In genomic region chr5:54088081-54088480, GRCh38 we compare ENCODE assay signal across 25 cellular contexts.
DNase-seq lines count a peak whose midpoint lies in the region; FAIRE-seq and TF ChIP-seq lines count a peak whose summit lies in the region.
"Had no signal": no experiment of that assay in that cellular context is flagged by ENCODE, and none has a peak within 500 bp of the region (broad histone marks: within the 10 kb centered on the region; RNA-seq: fewer than 3 reads in every experiment).

No MANE protein-coding gene starts in this region.

- H4K20me1 ChIP-seq in endothelial cell of umbilical vein (replicated peaks; ENCODE audit: control insufficient read depth, extremely low read depth, insufficient read depth, low read length) (no peaks in the 10 kb centered on the region), osteoblast (ENCODE audit: insufficient read depth, low read length) (no peaks in the 10 kb centered on the region)

- no peak overlapping the region for H3K4me3 ChIP-seq in endothelial cell of umbilical vein (replicated peaks in 1 of 3; ENCODE audit: insufficient read depth in 1 of 3, low read depth in 1 of 3, low read length in 3 of 3)
- H3K4me3 ChIP-seq in osteoblast (ENCODE audit: insufficient read depth, low read length) = peak overlapping the region; percentile 4
- H3K4me3 ChIP-seq: HAP-1, K562, lower lobe of right lung, thoracic aorta, vagina had no signal

- no peak overlapping the region for H3K9ac ChIP-seq in endothelial cell of umbilical vein (replicated peaks; ENCODE audit: extremely low read depth, insufficient read depth, low read length)

- H3K36me3 ChIP-seq in endothelial cell of umbilical vein (ENCODE audit: control insufficient read depth in 2 of 2, extremely low read depth in 1 of 2, insufficient read depth in 2 of 2, low read length in 2 of 2) = no peaks in the 10 kb centered on the region
- no peaks in the 10 kb centered on the region for H3K36me3 ChIP-seq in osteoblast (ENCODE audit: insufficient read depth, low read length)
- H3K36me3 ChIP-seq: HAP-1, lower lobe of right lung, MG63, thoracic aorta, vagina had no signal

- H3K4me2 ChIP-seq in endothelial cell of umbilical vein (ENCODE audit: insufficient read depth, low read length) (no peak overlapping the region), osteoblast (ENCODE audit: insufficient read depth, low read length) (peak overlapping the region; percentile 67)

- peak overlapping the region; percentile 65 for H3K27ac ChIP-seq in endothelial cell of umbilical vein (ENCODE audit: insufficient read depth, low read depth, low read length)
- peak overlapping the region; percentile 85 for H3K27ac ChIP-seq in osteoblast (ENCODE audit: low read depth, low read length)
- H3K27ac ChIP-seq: lower lobe of right lung, thoracic aorta, vagina had no signal

- POLR2A ChIA-PET in endothelial cell of umbilical vein (lab: Charles Lee) = no interaction called here

- H3K4me1 ChIP-seq in endothelial cell of umbilical vein (ENCODE audit: control insufficient read depth, extremely low read depth, insufficient read depth, low read length) (peaks cover 22% of the 10 kb centered on the region), osteoblast (ENCODE audit: insufficient read depth, low read length) (peaks cover 39% of the 10 kb centered on the region)
- H3K4me1 ChIP-seq: lower lobe of right lung, vagina had no signal

- no peaks in the 10 kb centered on the region for H3K9me3 ChIP-seq in endothelial cell of umbilical vein (replicated peaks; ENCODE audit: control insufficient read depth, insufficient read depth, low read length)
- no peaks in the 10 kb centered on the region for H3K9me3 ChIP-seq in osteoblast (ENCODE audit: low read depth, low read length)
- H3K9me3 ChIP-seq: HAP-1, lower lobe of right lung, MG63, thoracic aorta, vagina had no signal

- DNase-seq in GM03348 (ENCODE audit: low spot score) = peak; percentile 3
- DNase-seq in M059J (ENCODE audit: low read depth) = peak; percentile 29
- peak; percentile 28 for DNase-seq in endothelial cell of umbilical vein (ENCODE audit: low read depth, low spot score)
- DNase-seq in osteoblast (ENCODE audit: insufficient read length, low spot score, missing footprints) = no peak
- DNase-seq in GDM1 (lab: John Stamatoyannopoulos, UW) = no peak
- DNase-seq in SK-N-DZ (ENCODE audit: low spot score) = no peak
- DNase-seq in NCI-H774 (lab: John Stamatoyannopoulos, UW) = no peak
- no peak for DNase-seq in activated CD8-positive, alpha-beta memory T cell treated with anti-CD3 and anti-CD28 coated beads, Interleukin-2, amount 50 U/mL, for 48 hours
- DNase-seq: activated CD4-positive, alpha-beta T cell treated with anti-CD3 and anti-CD28 coated beads for 4 hours; activated CD8-positive, alpha-beta memory T cell treated with anti-CD3 and anti-CD28 coated beads for 24 hours; activated effector memory CD4-positive, alpha-beta T cell treated with anti-CD3 and anti-CD28 coated beads, Interleukin-2, amount 50 U/mL, for 16 hours; activated naive CD8-positive, alpha-beta T cell treated with anti-CD3 and anti-CD28 coated beads, Interleukin-2, amount 10 ng/mL, durations not matched to agents 7 days and 5 days; activated T-cell treated with anti-CD3 and anti-CD28 coated beads, Interleukin-2, amount 50 U/mL, for 1 hour; CD4-positive, alpha-beta T cell; cerebellar nuclear complex; head of caudate nucleus; lower lobe of right lung; NCI-H1105 treated with DMSO at 0.1 percent for 48 hours; NCI-H1930; stimulated activated naive CD4-positive, alpha-beta T cell treated with Interleukin-2 at 50 U/mL for 16 hours had no signal

- H3K9me1 ChIP-seq in endothelial cell of umbilical vein (replicated peaks; ENCODE audit: control insufficient read depth, extremely low read depth, insufficient read depth, low read length) = peaks cover 2% of the 10 kb centered on the region

- H3K27me3 ChIP-seq in endothelial cell of umbilical vein (ENCODE audit: control insufficient read depth in 2 of 2, insufficient read depth in 2 of 2, low read length in 2 of 2) = no peaks in the 10 kb centered on the region
- no peaks in the 10 kb centered on the region for H3K27me3 ChIP-seq in osteoblast (ENCODE audit: insufficient read depth, low read length)
- H3K27me3 ChIP-seq: MG63, vagina had no signal

- no peak for FAIRE-seq in endothelial cell of umbilical vein (lab: Jason Lieb, UNC)
- FAIRE-seq: K562 had no signal

- BruUV-seq in endothelial cell of umbilical vein (replicated peaks; lab: Mats Ljungman, UMichigan) = no TSS peak

- dilution Hi-C loops in endothelial cell of umbilical vein (cut with MboI; ENCODE audit: extremely low pct_ligation_motif_present, low sequenced_read_pairs) = no loop called here

- TF ChIP-seq CTCF in endothelial cell of umbilical vein (IDR thresholded peaks at IDR 0.05; ENCODE audit: extremely low read depth in 1 of 2, insufficient read depth in 1 of 2, low read depth in 1 of 2, low read length in 2 of 2) = no peak
- no peak for TF ChIP-seq CTCF in osteoblast (IDR thresholded peaks at IDR 0.05; ENCODE audit: extremely low read depth, low read depth, low read length)

- H3K79me2 ChIP-seq in endothelial cell of umbilical vein (ENCODE audit: control insufficient read depth, insufficient read depth, low read length) = no peaks in the 10 kb centered on the region
- no peaks in the 10 kb centered on the region for H3K79me2 ChIP-seq in osteoblast (ENCODE audit: insufficient read depth, low read length)

- no peak overlapping the region for H2AFZ ChIP-seq in endothelial cell of umbilical vein (ENCODE audit: low read depth, low read length)
- H2AFZ ChIP-seq in osteoblast (ENCODE audit: low read length) = no peak overlapping the region

- intact Hi-C loops in endothelial cell of umbilical vein (cut with micrococcal nuclease) = loop anchor here (2.0 kb wide), 1 partner anchor 19 kb away; no protein-coding TSS in a partner anchor

- no peak for TF ChIP-seq POLR2A in endothelial cell of umbilical vein (IDR thresholded peaks at IDR 0.05; ENCODE audit: low read depth, low read length)

- CTCF ChIA-PET in endothelial cell of umbilical vein (lab: Charles Lee) = no interaction called here

TF ChIP-seq in endothelial cell of umbilical vein, 7 proteins besides CTCF, POLR2A, EP300 and RAD21:
- TF ChIP-seq POLR2AphosphoS5 (IDR thresholded peaks at IDR 0.05; ENCODE audit: insufficient read depth, low read depth, low read length) = no peak
- no peak for TF ChIP-seq MAX (IDR thresholded peaks at IDR 0.05; ENCODE audit: insufficient read depth, insufficient read length)
- TF ChIP-seq EZH2 (IDR thresholded peaks at IDR 0.05; ENCODE audit: borderline replicate concordance, low read depth, low read length, severe bottlenecking) = no peak
- TF ChIP-seq MYC (IDR thresholded peaks at IDR 0.05; ENCODE audit: low read depth, low read length) = no peak
- no peak for TF ChIP-seq FOS (IDR thresholded peaks at IDR 0.05; ENCODE audit: borderline replicate concordance, insufficient read depth, low read length)
- TF ChIP-seq GATA2 (IDR thresholded peaks at IDR 0.05; ENCODE audit: insufficient read depth, insufficient read length, low read depth, low read length) = no peak
- no peak for TF ChIP-seq JUN (IDR thresholded peaks at IDR 0.05; ENCODE audit: borderline replicate concordance, insufficient read depth, insufficient read length, low read depth)

Comparison
In these comparisons a context has a peak if more than half of its experiments do, and no peak if none do; other contexts are left out.
1. DNase-seq: peak in GM03348 (single experiment), M059J (single experiment) and endothelial cell of umbilical vein (single experiment); none in osteoblast (single experiment), GDM1 (single experiment), SK-N-DZ (single experiment), NCI-H774 (single experiment) and activated CD8-positive, alpha-beta memory T cell treated with anti-CD3 and anti-CD28 coated beads, Interleukin-2, amount 50 U/mL, for 48 hours (single experiment).